ENCODE assay signal across 6 cellular contexts in the genomic region with DNA sequence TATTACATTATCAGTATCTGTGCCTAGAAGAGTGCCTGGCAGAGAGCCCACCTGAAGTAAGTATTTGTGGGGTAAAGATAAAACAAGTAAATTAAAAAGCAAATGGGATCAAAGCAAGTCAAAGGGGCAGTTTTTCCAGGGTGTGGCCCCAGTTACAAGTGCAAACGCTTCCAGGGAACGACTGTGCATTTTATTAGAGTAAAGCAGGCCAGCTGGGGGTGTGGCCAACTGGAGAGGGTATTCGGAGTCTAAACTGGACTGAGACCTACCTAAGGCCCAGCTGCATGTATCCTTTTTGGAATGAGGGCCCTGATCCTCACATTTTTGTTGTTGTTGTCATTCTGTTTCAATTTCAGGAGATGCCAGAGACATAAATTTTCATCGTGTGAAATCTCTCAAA. TPM values are rescaled to one million over a fixed set of nuclear protein-coding genes. Genes with fewer than 3 reads are reported as not detected.
DNase-seq lines count a peak whose midpoint lies in the region; ATAC-seq, FAIRE-seq and TF ChIP-seq lines count a peak whose summit lies in the region.
"Not testable (repeated sequence)": the region's sequence is repeated elsewhere in the genome, so short reads cannot be mapped to it uniquely, and the experiment has no call there.

No MANE protein-coding gene starts in this region.

- not testable (repeated sequence) for H3K36me3 ChIP-seq in CD8-positive, alpha-beta T cell (ENCODE audit: insufficient read depth, low read length); mucosa of descending colon (ENCODE audit: low read depth); transverse colon
- H3K36me3 ChIP-seq in MG63 (peaks cover 21% of the 10 kb centered on the region), K562 (ENCODE audit: control insufficient read depth, insufficient read depth, low read length) (peaks cover 10% of the 10 kb centered on the region; the same call in 2 of the 3 replicates)

- not testable (repeated sequence) for H3K4me3 ChIP-seq in CD8-positive, alpha-beta T cell (ENCODE audit: low read depth, low read length); MG63; K562; mucosa of descending colon; transverse colon

- not testable (repeated sequence) for H3K9me1 ChIP-seq in K562 (ENCODE audit: control insufficient read depth, insufficient read depth, low read length)

- not testable (repeated sequence) for ATAC-seq in CD8-positive, alpha-beta T cell
- ATAC-seq in K562 (peak; percentile 68), mucosa of descending colon (peak; percentile 56)

- peak; percentile 91 for FAIRE-seq in K562 (lab: Jason Lieb, UNC)

- not testable (repeated sequence) for TF ChIP-seq CTCF in CD8-positive, alpha-beta T cell (IDR thresholded peaks at IDR 0.05); K562 (IDR thresholded peaks at IDR 0.05 in 2 of 3, conservative IDR thresholded peaks at IDR 0.05 in 1 of 3; ENCODE audit: insufficient read depth in 2 of 3, low read depth in 1 of 3, low read length in 3 of 3); mucosa of descending colon (IDR thresholded peaks at IDR 0.05); transverse colon (IDR thresholded peaks at IDR 0.05)

- not testable (repeated sequence) for H3K4me3 Mint-ChIP-seq in CD8-positive, alpha-beta T cell

- not testable (repeated sequence) for H2AFZ ChIP-seq in K562 (ENCODE audit: low read depth, low read length)

- not testable (repeated sequence) for H3K4me1 ChIP-seq in CD8-positive, alpha-beta T cell (ENCODE audit: insufficient read depth, low read length); K562 (replicated peaks in 1 of 2; ENCODE audit: control insufficient read depth in 2 of 2, insufficient read depth in 2 of 2, low read length in 2 of 2); mucosa of descending colon (ENCODE audit: low read depth); transverse colon

- not testable (repeated sequence) for H3K27ac ChIP-seq in CD8-positive, alpha-beta T cell (ENCODE audit: low read depth, low read length)
- peak overlapping the region; percentile 52; the same call in 1 of the 3 replicates for H3K27ac ChIP-seq in K562 (ENCODE audit: extremely low read depth, low read depth, low read length)
- peak overlapping the region in 1 of 4 donors; percentile 40 for H3K27ac ChIP-seq in transverse colon

- intact Hi-C loops in CD8-positive, alpha-beta T cell (cut with DNase I, micrococcal nuclease); K562 (cut with micrococcal nuclease); mucosa of descending colon (cut with DNase I, micrococcal nuclease); transverse colon (cut with DNase I; ENCODE audit: low total_unique reads): not testable (repeated sequence)

- POLR2A ChIA-PET in CD8-positive, alpha-beta T cell (lab: Charles Lee): not testable (repeated sequence)
- POLR2A ChIA-PET in K562 (lab: Yijun Ruan, JAX): interaction anchor here (0.6 kb wide), 1 partner anchor 16 kb away, joined by 3 read pairs; no protein-coding TSS in a partner anchor

- not testable (repeated sequence) for H4K20me1 ChIP-seq in K562 (replicated peaks; ENCODE audit: control insufficient read depth, insufficient read depth, low read length)

- H3K4me1 Mint-ChIP-seq in CD8-positive, alpha-beta T cell (ENCODE audit: low read depth): peaks cover 13% of the 10 kb centered on the region

- H3K4me2 ChIP-seq in K562 (ENCODE audit: insufficient read depth, low read length): not testable (repeated sequence)

- no CpG with 5 or more reads among the region's 4 CpGs for WGBS in K562 (ENCODE audit: insufficient coverage, low coverage, missing lambda C conversion rate)
- 29 to 60% methylated on average over 1 to 4 of the region's 4 CpGs for WGBS in transverse colon (ENCODE audit: low coverage in 1 of 2), 2 donors

- not testable (repeated sequence) for H3K9me3 ChIP-seq in CD8-positive, alpha-beta T cell (ENCODE audit: low read length); MG63; K562 (replicated peaks; ENCODE audit: control insufficient read depth, insufficient read depth, low read depth, low read length); mucosa of descending colon; transverse colon

- H3K27me3 Mint-ChIP-seq in CD8-positive, alpha-beta T cell (ENCODE audit: low read depth): not testable (repeated sequence)

- H3K79me2 ChIP-seq in K562 (ENCODE audit: control insufficient read depth, insufficient read depth, low read length): peaks cover 17% of the 10 kb centered on the region

- not testable (repeated sequence) for TF ChIP-seq POLR2A in K562 (conservative IDR thresholded peaks at IDR 0.05); erythroblast (IDR thresholded peaks at IDR 0.05; ENCODE audit: low read length); transverse colon (IDR thresholded peaks at IDR 0.05)

- peaks cover 35% of the 10 kb centered on the region for H3K36me3 Mint-ChIP-seq in CD8-positive, alpha-beta T cell

- not testable (repeated sequence) for DNase-seq in CD8-positive, alpha-beta T cell; K562 (ENCODE audit: extremely low read depth in 1 of 4, low spot score in 3 of 4)
- DNase-seq in MG63 (peak; percentile 35), erythroblast (lab: John Stamatoyannopoulos, UW) (peak; percentile 27 to 48), mucosa of descending colon (peak in 2 of 3 donors; percentile 47 to 49), transverse colon (peak; percentile 24)

- H3K9me3 Mint-ChIP-seq in CD8-positive, alpha-beta T cell: not testable (repeated sequence)

- in situ Hi-C loops in K562 (cut with MboI); transverse colon (cut with MboI; ENCODE audit: low pct_ligation_motif_present in 1 of 4, low pct_unique_long_range_greater_than_20kb in 1 of 4, low sequenced_read_pairs in 3 of 4): not testable (repeated sequence)

- TF ChIP-seq EP300 in K562 (IDR thresholded peaks at IDR 0.05; ENCODE audit: low read length); transverse colon (IDR thresholded peaks at IDR 0.05; ENCODE audit: low read depth): not testable (repeated sequence)

- H3K27me3 ChIP-seq in CD8-positive, alpha-beta T cell (ENCODE audit: insufficient read depth, low read length); MG63; K562 (ENCODE audit: control insufficient read depth in 2 of 2, insufficient read depth in 2 of 2, low read length in 2 of 2); transverse colon: not testable (repeated sequence)

- CTCF ChIA-PET in CD8-positive, alpha-beta T cell (lab: Charles Lee); K562 (lab: Yijun Ruan, JAX; ENCODE audit: low intra/inter-chr PET ratio): not testable (repeated sequence)

- not testable (repeated sequence) for BruUV-seq in K562 (replicated peaks; lab: Mats Ljungman, UMichigan)

- H3K27ac Mint-ChIP-seq in CD8-positive, alpha-beta T cell: peak overlapping the region; percentile 41

- not testable (repeated sequence) for H3K9ac ChIP-seq in K562 (ENCODE audit: insufficient read depth in 1 of 2, low read depth in 2 of 2, low read length in 2 of 2)

- TF ChIP-seq RAD21 in K562 (CRISPR knock-in tag; conservative IDR thresholded peaks at IDR 0.05 in 1 of 2, IDR thresholded peaks at IDR 0.05 in 1 of 2): not testable (repeated sequence)

RNA-seq across cellular contexts. Expression of gene SPIN2B, which starts 3.8 kb away (rescaled TPM):
- total RNA-seq in CD8-positive, alpha-beta T cell: 1 to 10 TPM; 8.1 to 8.6 TPM
- 8.4 and 10.8 TPM in 2 replicates for total RNA-seq in MG63 (2014; rRNA removed; shearing (Covaris generic); ENCODE audit: low replicate concordance)
- total RNA-seq in K562 (2011; cell fraction: chromatin; rRNA removed; ENCODE audit: low replicate concordance): 33.7 and 38.2 TPM in 2 replicates
- 18.0 and 22.6 TPM in 2 replicates for total RNA-seq in K562 (2011; cell fraction: nucleolus; rRNA removed)
- total RNA-seq in K562 (2011; cell fraction: nucleoplasm; rRNA removed): 25.7 and 27.2 TPM in 2 replicates
- total RNA-seq in K562 (2014; rRNA removed) (16.8 and 19.3 TPM in 2 replicates), K562 (2014; rRNA removed; fragmentation: Illumina TruSeq; extraction: Trizol) (15.2 and 15.3 TPM in 2 replicates), K562 (2015; rRNA removed; fragmentation: Illumina TruSeq; extraction: Trizol) (13.9 and 15.7 TPM in 2 replicates), K562 (2021) (14.2 and 15.5 TPM in 2 replicates), mucosa of descending colon (10 to 100 TPM; 12.8 to 14.7 (median 14.6) TPM), transverse colon (10 to 100 TPM in 2 of 4 donors, 1 to 10 TPM in 1, not detected in 1; 8.6 to 19.8 (median 19.7) TPM)
- polyA plus RNA-seq in K562 (2011; rRNA removed) (17.3 and 19.9 TPM in 2 replicates), K562 (2014; fragmentation: Illumina TruSeq; extraction: Trizol) (12.1 and 14.9 TPM in 2 replicates), K562 (2014; fragmentation: Nextera tagmentation; extraction: Ambion mirVana) (1 to 10 TPM; 6.2 to 7.0 TPM), K562 (2014; rRNA removed) (23.7 and 29.5 TPM in 2 replicates)
- polyA plus RNA-seq in K562 (2011; cell fraction: cytosol; rRNA removed): 8.5 and 12.7 TPM in 2 replicates
- polyA plus RNA-seq in K562 (2011; cell fraction: nucleus; rRNA removed): 38.6 and 42.4 TPM in 2 replicates
- 14.1 and 18.8 TPM in 2 replicates for polyA plus RNA-seq in K562 (2012)
- polyA minus RNA-seq in K562 (2011; rRNA and poly(A)+ RNA removed): 13.5 and 14.5 TPM in 2 replicates
- 4.4 and 6.8 TPM in 2 replicates for polyA minus RNA-seq in K562 (2011; cell fraction: cytosol; rRNA and poly(A)+ RNA removed)
- 24.4 and 31.0 TPM in 2 replicates for polyA minus RNA-seq in K562 (2011; cell fraction: nucleus; rRNA and poly(A)+ RNA removed)

RNA-seq across cellular contexts. Expression of gene SPIN2A, which starts 19.6 kb away (rescaled TPM):
- under 1 TPM; 0.41 to 0.61 TPM for total RNA-seq in CD8-positive, alpha-beta T cell
- not detected in 2 replicates for total RNA-seq in MG63 (2014; rRNA removed; shearing (Covaris generic); ENCODE audit: low replicate concordance)
- 3.3 and 5.0 TPM in 2 replicates for total RNA-seq in K562 (2011; cell fraction: chromatin; rRNA removed; ENCODE audit: low replicate concordance)
- 3.2 and 4.0 TPM in 2 replicates for total RNA-seq in K562 (2011; cell fraction: nucleolus; rRNA removed)
- total RNA-seq in K562 (2011; cell fraction: nucleoplasm; rRNA removed): 2.7 and 4.5 TPM in 2 replicates
- total RNA-seq in K562 (2014; rRNA removed) (0.14 and 0.41 TPM in 2 replicates), K562 (2014; rRNA removed; fragmentation: Illumina TruSeq; extraction: Trizol) (0.32 and 0.40 TPM in 2 replicates), K562 (2015; rRNA removed; fragmentation: Illumina TruSeq; extraction: Trizol) (0.58 and 0.60 TPM in 2 replicates), K562 (2021) (0.60 and 0.65 TPM in 2 replicates), mucosa of descending colon (1 to 10 TPM in 2 of 3 donors, under 1 TPM in 1; 0.49 to 1.2 (median 1.1) TPM), transverse colon (10 to 100 TPM in 1 of 4 donors, 1 to 10 TPM in 1, under 1 TPM in 1, not detected in 1; 0.64 to 15.7 (median 1.2) TPM)
- polyA plus RNA-seq in K562 (2011; rRNA removed) (0.77 and 1.1 TPM in 2 replicates), K562 (2014; fragmentation: Illumina TruSeq; extraction: Trizol) (0.58 and 0.65 TPM in 2 replicates), K562 (2014; fragmentation: Nextera tagmentation; extraction: Ambion mirVana) (under 1 TPM; 0.03 to 0.04 TPM), K562 (2014; rRNA removed) (0.78 and 1.6 TPM in 2 replicates)
- polyA plus RNA-seq in K562 (2011; cell fraction: cytosol; rRNA removed): 0.36 and 0.69 TPM in 2 replicates
- polyA plus RNA-seq in K562 (2011; cell fraction: nucleus; rRNA removed): 6.5 and 9.4 TPM in 2 replicates
- polyA plus RNA-seq in K562 (2012): 0.59 and 0.76 TPM in 2 replicates
- polyA minus RNA-seq in K562 (2011; rRNA and poly(A)+ RNA removed): 0.60 and 0.98 TPM in 2 replicates
- not detected in 2 replicates for polyA minus RNA-seq in K562 (2011; cell fraction: cytosol; rRNA and poly(A)+ RNA removed)
- polyA minus RNA-seq in K562 (2011; cell fraction: nucleus; rRNA and poly(A)+ RNA removed): 3.1 and 3.6 TPM in 2 replicates
